In the genomic region with DNA sequence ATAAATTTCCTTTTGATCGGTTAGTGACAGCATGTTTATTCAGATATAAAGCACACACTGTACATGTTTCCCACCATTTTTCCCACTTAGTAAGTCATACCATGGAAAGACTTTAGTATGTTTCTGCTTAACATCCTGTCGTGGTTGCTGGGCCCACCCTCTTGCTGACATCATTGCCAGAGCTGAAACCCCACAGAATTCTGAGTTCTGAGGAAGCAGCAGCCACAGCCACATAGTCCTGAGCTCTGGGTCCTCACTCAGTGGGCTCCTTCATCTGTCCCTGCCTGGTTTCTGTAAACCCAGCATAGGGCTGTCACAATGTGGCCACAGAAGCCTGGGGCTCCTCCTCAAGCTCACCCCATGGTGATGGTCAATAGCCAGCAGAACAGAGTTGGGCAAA, we compare ENCODE assay signal across 12 cellular contexts.
DNase-seq lines count a peak whose midpoint lies in the region; ATAC-seq and TF ChIP-seq lines count a peak whose summit lies in the region.
"Had no signal": no experiment of that assay in that cellular context is flagged by ENCODE, and none has a peak within 500 bp of the region (broad histone marks: within the 10 kb centered on the region; RNA-seq: fewer than 3 reads in every experiment).

No MANE protein-coding gene starts in this region.

- H3K79me2 ChIP-seq in fibroblast of lung (ENCODE audit: control insufficient read depth, insufficient read depth, low read length): no peaks in the 10 kb centered on the region

- DNase-seq in NCI-H748 (lab: John Stamatoyannopoulos, UW; ENCODE audit: unreplicated experiment) (peak; percentile 46), NCI-H748 treated with DMSO at 0.1 percent for 48 hours (lab: John Stamatoyannopoulos, UW) (no peak), HT1080 (ENCODE audit: low read depth) (peak; percentile 35), fibroblast of lung (ENCODE audit: low read depth in 2 of 2) (peak; percentile 22 to 45), GF-D8 (lab: John Stamatoyannopoulos, UW) (no peak), SK-N-DZ (ENCODE audit: low spot score) (no peak)
- DNase-seq in stimulated activated CD4-positive, alpha-beta T cell treated with anti-CD3 and anti-CD28 coated beads, Interleukin-12 subunit alpha, Interleukin-12 subunit beta, amount 100 ng/mL, for 4 hours: no peak
- DNase-seq: NCI-H1694 treated with DMSO at 0.1 percent for 48 hours, SW 1271, upper lobe of left lung had no signal

- H3K27ac ChIP-seq in fibroblast of lung (ENCODE audit: insufficient read depth, low read length): no peak overlapping the region
- H3K27ac ChIP-seq: neutrophil, upper lobe of left lung had no signal

- no peaks in the 10 kb centered on the region for H4K20me1 ChIP-seq in fibroblast of lung (ENCODE audit: control insufficient read depth, extremely low read depth, insufficient read depth, low read length)

- H2AFZ ChIP-seq in fibroblast of lung (ENCODE audit: low read length): no peak overlapping the region

- no peaks in the 10 kb centered on the region for H3K36me3 ChIP-seq in fibroblast of lung (ENCODE audit: control insufficient read depth, insufficient read depth, low read length)
- H3K36me3 ChIP-seq: neutrophil, upper lobe of left lung had no signal

- H3K9me3 ChIP-seq in fibroblast of lung (ENCODE audit: control insufficient read depth, insufficient read depth, low read depth, low read length): no peaks in the 10 kb centered on the region
- H3K9me3 ChIP-seq: neutrophil, upper lobe of left lung had no signal

- H3K4me3 ChIP-seq in fibroblast of lung (replicated peaks in 1 of 4; ENCODE audit: control extremely low read depth in 1 of 4, insufficient read depth in 1 of 4, low read depth in 3 of 4, low read length in 4 of 4): no peak overlapping the region
- H3K4me3 ChIP-seq: upper lobe of left lung had no signal

- no peaks in the 10 kb centered on the region for H3K4me1 ChIP-seq in fibroblast of lung (ENCODE audit: control insufficient read depth, extremely low read depth, insufficient read depth, low read length)

- no peaks in the 10 kb centered on the region for H3K27me3 ChIP-seq in fibroblast of lung (ENCODE audit: control insufficient read depth, insufficient read depth, low read length)
- H3K27me3 ChIP-seq: neutrophil, upper lobe of left lung had no signal

- H3K9ac ChIP-seq in fibroblast of lung (ENCODE audit: insufficient read depth, low read length): no peak overlapping the region

- no peak overlapping the region for H3K4me2 ChIP-seq in fibroblast of lung (ENCODE audit: extremely low read depth, insufficient read depth, low read length)

- no peak for TF ChIP-seq CTCF in fibroblast of lung (conservative IDR thresholded peaks at IDR 0.05 in 1 of 2, IDR thresholded peaks at IDR 0.05 in 1 of 2; ENCODE audit: low read depth in 1 of 2, low read length in 2 of 2)

- peak; percentile 47 for ATAC-seq in GM18909 (IDR thresholded peaks at IDR 0.05; ENCODE audit: poor library complexity, unreplicated experiment)

Comparison
In these comparisons a context has a peak if more than half of its experiments do, and no peak if none do; other contexts are left out.
1. DNase-seq: peak in NCI-H748 (single experiment), HT1080 (single experiment) and fibroblast of lung (2 of 2); none in NCI-H748 treated with DMSO at 0.1 percent for 48 hours (single experiment), GF-D8 (single experiment), SK-N-DZ (single experiment) and stimulated activated CD4-positive, alpha-beta T cell treated with anti-CD3 and anti-CD28 coated beads, Interleukin-12 subunit alpha, Interleukin-12 subunit beta, amount 100 ng/mL, for 4 hours (single experiment).